11 cellular contexts compared by ENCODE assay signal in genomic region chr11:2824851-2825250, GRCh38.
A peak's percentile ranks its signal among the peaks of the same experiment; 100 is the strongest.
DNase-seq lines count a peak whose midpoint lies in the region; ATAC-seq and TF ChIP-seq lines count a peak whose summit lies in the region.
"Had no signal": no experiment of that assay in that cellular context is flagged by ENCODE, and none has a peak within 500 bp of the region (broad histone marks: within the 10 kb centered on the region; RNA-seq: fewer than 3 reads in every experiment).

No MANE protein-coding gene starts in this region.

- no peak for TF ChIP-seq CTCF in Panc1 (IDR thresholded peaks at IDR 0.05)
- no peak for TF ChIP-seq CTCF in gastroesophageal sphincter (IDR thresholded peaks at IDR 0.05)
- TF ChIP-seq CTCF in neural progenitor cell (IDR thresholded peaks at IDR 0.05), result no peak
- TF ChIP-seq CTCF in transverse colon (IDR thresholded peaks at IDR 0.05), result no peak

- H3K36me3 ChIP-seq in Panc1 (ENCODE audit: control insufficient read depth, insufficient read depth, low read length) (no peaks in the 10 kb centered on the region), gastroesophageal sphincter (no peaks in the 10 kb centered on the region), neural progenitor cell (no peaks in the 10 kb centered on the region), transverse colon (no peaks in the 10 kb centered on the region)

- POLR2A ChIA-PET in Panc1 (lab: Charles Lee), result no interaction called here

- H3K4me1 Mint-ChIP-seq in neural progenitor cell, result peaks cover 28% of the 10 kb centered on the region
- H3K4me1 Mint-ChIP-seq in activated naive CD4-positive, alpha-beta T cell treated with anti-CD3 and anti-CD28 coated beads for 36 hours (ENCODE audit: low read depth), result no peaks in the 10 kb centered on the region
- H3K4me1 Mint-ChIP-seq: CD8-positive, alpha-beta memory T cell had no signal

- TF ChIP-seq POLR2A in gastroesophageal sphincter (IDR thresholded peaks at IDR 0.05) (no peak), transverse colon (IDR thresholded peaks at IDR 0.05) (no peak)

- WGBS in gastroesophageal sphincter (ENCODE audit: low coverage in 1 of 2), 2 donors, result 20 to 60% methylated on average over 1 to 2 of the region's 18 CpGs
- 88% methylated on average over 18 of the region's 18 CpGs; no CpG with 5 or more reads in 1 of the 2 donors for WGBS in transverse colon (ENCODE audit: low coverage in 1 of 2), 2 donors

- no peak overlapping the region for H3K4me3 ChIP-seq in Panc1 (ENCODE audit: low read depth in 2 of 2, low read length in 2 of 2)
- peak overlapping the region in 1 of 2 donors; percentile 38 for H3K4me3 ChIP-seq in gastroesophageal sphincter
- no peak overlapping the region for H3K4me3 ChIP-seq in neural progenitor cell
- no peak overlapping the region for H3K4me3 ChIP-seq in transverse colon

- H2AFZ ChIP-seq in neural progenitor cell (replicated peaks), result no peak overlapping the region

- H3K9me3 ChIP-seq in Panc1 (ENCODE audit: control insufficient read depth, insufficient read depth, low read depth, low read length) (peaks cover 22% of the 10 kb centered on the region; the same call in 1 of the 2 replicates), gastroesophageal sphincter (peaks cover 0 to 12% (median 0%) of the 10 kb centered on the region in 3 donors), neural progenitor cell (ENCODE audit: low read depth) (peaks cover 6% of the 10 kb centered on the region), transverse colon (peaks cover 6% of the 10 kb centered on the region in 2 donors)

- no peaks in the 10 kb centered on the region for H3K79me2 ChIP-seq in neural progenitor cell (ENCODE audit: low read depth)

- no peak for DNase-seq in Panc1 (ENCODE audit: low read depth, low spot score)
- DNase-seq in neural progenitor cell (ENCODE audit: low spot score), result no peak
- DNase-seq in transverse colon, result no peak
- DNase-seq in activated naive CD4-positive, alpha-beta T cell treated with anti-CD3 and anti-CD28 coated beads for 36 hours, result no peak
- no peak for DNase-seq in stimulated activated CD4-positive, alpha-beta T cell treated with anti-CD3 and anti-CD28 coated beads, Interleukin-1b, Interleukin-23, amount 100 ng/mL, for 48 hours
- no peak for DNase-seq in SW 1271 (lab: John Stamatoyannopoulos, UW)
- DNase-seq: CD8-positive, alpha-beta memory T cell; NCI-H446; SHP77 treated with DMSO at 0.1 percent for 48 hours had no signal

- H3K4me3 Mint-ChIP-seq in neural progenitor cell, result peak overlapping the region; percentile 22
- H3K4me3 Mint-ChIP-seq in activated naive CD4-positive, alpha-beta T cell treated with anti-CD3 and anti-CD28 coated beads for 36 hours, result no peak overlapping the region
- H3K4me3 Mint-ChIP-seq: CD8-positive, alpha-beta memory T cell had no signal

- peaks cover 27% of the 10 kb centered on the region for H3K27me3 Mint-ChIP-seq in neural progenitor cell (ENCODE audit: insufficient read depth, low read depth)
- H3K27me3 Mint-ChIP-seq in activated naive CD4-positive, alpha-beta T cell treated with anti-CD3 and anti-CD28 coated beads for 36 hours (ENCODE audit: low read depth), result no peaks in the 10 kb centered on the region

- H3K27me3 ChIP-seq in Panc1 (ENCODE audit: control insufficient read depth, insufficient read depth, low read length) (no peaks in the 10 kb centered on the region), gastroesophageal sphincter (no peaks in the 10 kb centered on the region), neural progenitor cell (no peaks in the 10 kb centered on the region), transverse colon (no peaks in the 10 kb centered on the region)

- ATAC-seq in Panc1 (peak; percentile 22), gastroesophageal sphincter (peak; percentile 42), GM21717 (IDR thresholded peaks at IDR 0.05; ENCODE audit: unreplicated experiment) (no peak)

- TF ChIP-seq EP300 in gastroesophageal sphincter (IDR thresholded peaks at IDR 0.05), result no peak
- TF ChIP-seq EP300 in transverse colon (IDR thresholded peaks at IDR 0.05; ENCODE audit: low read depth), result no peak

- no peaks in the 10 kb centered on the region for H3F3A ChIP-seq in neural progenitor cell (ENCODE audit: low read depth)

- no peak overlapping the region for H3K9ac ChIP-seq in neural progenitor cell

- no peaks in the 10 kb centered on the region for H4K20me1 ChIP-seq in neural progenitor cell (ENCODE audit: low read depth)

- H3K9me3 Mint-ChIP-seq in neural progenitor cell, result peaks cover 54% of the 10 kb centered on the region
- H3K9me3 Mint-ChIP-seq in activated naive CD4-positive, alpha-beta T cell treated with anti-CD3 and anti-CD28 coated beads for 36 hours, result peaks cover 32% of the 10 kb centered on the region

- intact Hi-C loops in Panc1 (cut with micrococcal nuclease; ENCODE audit: unreplicated experiment), result no loop called here
- intact Hi-C loops in transverse colon (cut with DNase I; ENCODE audit: low total_unique reads), result loop anchor here (5.0 kb wide), 1 partner anchor 62 kb away; the partner anchor contains the start of gene CDKN1C
- intact Hi-C loops in activated naive CD4-positive, alpha-beta T cell treated with anti-CD3 and anti-CD28 coated beads for 36 hours (cut with micrococcal nuclease), result no loop called here

- no peak overlapping the region for H3K27ac Mint-ChIP-seq in neural progenitor cell
- H3K27ac Mint-ChIP-seq in activated naive CD4-positive, alpha-beta T cell treated with anti-CD3 and anti-CD28 coated beads for 36 hours, result no peak overlapping the region
- H3K27ac Mint-ChIP-seq: CD8-positive, alpha-beta memory T cell had no signal

- H3K4me2 ChIP-seq in neural progenitor cell, result no peak overlapping the region

- no TSS peak for BruUV-seq in Panc1 (replicated peaks; lab: Mats Ljungman, UMichigan)

- no peak overlapping the region for H3K27ac ChIP-seq in Panc1 (ENCODE audit: low read length)
- peak overlapping the region; percentile 55 to 99 (median 94) for H3K27ac ChIP-seq in gastroesophageal sphincter
- H3K27ac ChIP-seq in neural progenitor cell, result no peak overlapping the region
- H3K27ac ChIP-seq in transverse colon, result peak overlapping the region; percentile 76 to 95 (median 83)

- in situ Hi-C loops in Panc1 (cut with HindIII; ENCODE audit: low pct_unique_long_range_greater_than_20kb, low sequenced_read_pairs) (no loop called here), transverse colon (cut with MboI; ENCODE audit: low pct_ligation_motif_present in 1 of 4, low pct_unique_long_range_greater_than_20kb in 1 of 4, low sequenced_read_pairs in 3 of 4) (no loop called here)

- peaks cover 12% of the 10 kb centered on the region for H3K36me3 Mint-ChIP-seq in neural progenitor cell
- peaks cover 39% of the 10 kb centered on the region for H3K36me3 Mint-ChIP-seq in activated naive CD4-positive, alpha-beta T cell treated with anti-CD3 and anti-CD28 coated beads for 36 hours (ENCODE audit: low read depth)

- CTCF ChIA-PET in Panc1 (lab: Charles Lee), result no interaction called here
- CTCF ChIA-PET in activated naive CD4-positive, alpha-beta T cell treated with anti-CD3 and anti-CD28 coated beads for 36 hours (lab: Charles Lee), result no interaction called here

- H3K4me1 ChIP-seq in Panc1 (ENCODE audit: control insufficient read depth, insufficient read depth, low read length) (peaks cover 8% of the 10 kb centered on the region), gastroesophageal sphincter (peaks cover 2 to 39% (median 32%) of the 10 kb centered on the region in 3 donors), neural progenitor cell (peaks cover 14% of the 10 kb centered on the region), transverse colon (peaks cover 15 to 28% (median 21%) of the 10 kb centered on the region in 4 donors)

Comparison
In these comparisons a context has a peak if more than half of its experiments do, and no peak if none do; other contexts are left out.
1. H3K27ac ChIP-seq: peak in gastroesophageal sphincter (4 of 4) and transverse colon (4 of 4); none in Panc1 (single experiment) and neural progenitor cell (single experiment).